In the genomic region with DNA sequence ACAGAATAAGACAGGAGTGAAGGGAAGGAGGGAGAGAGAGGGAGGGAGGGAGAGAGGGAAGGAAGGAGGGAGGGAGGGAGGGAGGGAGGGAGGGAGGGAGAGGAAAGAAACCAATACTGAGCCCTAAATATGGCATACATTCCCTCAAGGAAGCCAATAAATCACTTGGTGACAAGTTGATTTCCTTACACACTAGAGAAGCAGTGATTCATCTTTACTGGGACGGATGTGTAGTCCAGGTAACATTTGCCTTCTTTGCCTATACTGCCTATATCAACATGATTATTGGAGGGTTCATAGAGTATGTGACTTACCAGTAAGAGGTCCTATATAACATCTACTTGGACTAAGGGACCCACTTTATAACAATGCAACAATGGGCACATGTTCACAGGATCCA, we compare ENCODE assay signal across 27 cellular contexts.
DNase-seq lines count a peak whose midpoint lies in the region; ATAC-seq, FAIRE-seq and TF ChIP-seq lines count a peak whose summit lies in the region.
"Had no signal": no experiment of that assay in that cellular context is flagged by ENCODE, and none has a peak within 500 bp of the region (broad histone marks: within the 10 kb centered on the region; RNA-seq: fewer than 3 reads in every experiment).

No MANE protein-coding gene starts in this region.

- H3K9me3 ChIP-seq in PC-3 (ENCODE audit: low read length): no peaks in the 10 kb centered on the region
- no peaks in the 10 kb centered on the region for H3K9me3 ChIP-seq in keratinocyte (ENCODE audit: control insufficient read depth, low read depth, low read length)
- H3K9me3 ChIP-seq in upper lobe of left lung: no peaks in the 10 kb centered on the region
- no peaks in the 10 kb centered on the region for H3K9me3 ChIP-seq in smooth muscle cell (replicated peaks; ENCODE audit: low read depth)
- H3K9me3 ChIP-seq: BE2C, BLaER1 had no signal

- TF ChIP-seq CTCF in PC-3 (conservative IDR thresholded peaks at IDR 0.05; ENCODE audit: low read depth, low read length) (no peak), keratinocyte (optimal IDR thresholded peaks at IDR 0.05 in 1 of 3, IDR thresholded peaks at IDR 0.05 in 1 of 3, conservative IDR thresholded peaks at IDR 0.05 in 1 of 3; ENCODE audit: extremely low read depth in 1 of 3, insufficient read depth in 2 of 3, low read length in 3 of 3) (no peak), upper lobe of left lung (IDR thresholded peaks at IDR 0.05) (no peak), smooth muscle cell (IDR thresholded peaks at IDR 0.05; ENCODE audit: borderline replicate concordance, insufficient read depth, poor library complexity, severe bottlenecking) (no peak), RWPE1 (conservative IDR thresholded peaks at IDR 0.05; ENCODE audit: low read depth) (no peak)

- ATAC-seq in PC-3 (no peak), esophagus mucosa (peak; percentile 49), upper lobe of left lung (ENCODE audit: low FRiP score in 2 of 2) (no peak)
- ATAC-seq: GM12878 had no signal

- H4K20me1 ChIP-seq in PC-3 (ENCODE audit: low read length) (no peaks in the 10 kb centered on the region), keratinocyte (ENCODE audit: control insufficient read depth, extremely low read depth, insufficient read depth, low read length) (no peaks in the 10 kb centered on the region), smooth muscle cell (ENCODE audit: low read depth) (no peaks in the 10 kb centered on the region)
- H4K20me1 ChIP-seq: BLaER1 had no signal

- no TSS peak for BruUV-seq in PC-3 (replicated peaks; lab: Mats Ljungman, UMichigan)

- dilution Hi-C loops in keratinocyte (cut with MboI; ENCODE audit: extremely low pct_ligation_motif_present, low sequenced_read_pairs): no loop called here

- peak; percentile 41 for FAIRE-seq in keratinocyte (lab: Jason Lieb, UNC)
- FAIRE-seq: A204.1, GM12878, GM12892, GM18507 had no signal

- no peaks in the 10 kb centered on the region for H3F3A ChIP-seq in PC-3 (ENCODE audit: low read length, unreplicated experiment)
- H3F3A ChIP-seq in smooth muscle cell (ENCODE audit: low read depth): no peaks in the 10 kb centered on the region

- H3K4me3 ChIP-seq in PC-3 (ENCODE audit: low read length) (no peak overlapping the region), keratinocyte (ENCODE audit: control insufficient read depth in 2 of 3, extremely low read depth in 1 of 3, insufficient read depth in 2 of 3, low read depth in 1 of 3, low read length in 3 of 3) (no peak overlapping the region), upper lobe of left lung (no peak overlapping the region), smooth muscle cell (no peak overlapping the region)
- H3K4me3 ChIP-seq: BLaER1, GM12878 had no signal

- no peak overlapping the region for H3K4me2 ChIP-seq in PC-3 (ENCODE audit: low read length)
- H3K4me2 ChIP-seq in keratinocyte (ENCODE audit: control insufficient read depth, extremely low read depth, insufficient read depth, low read depth, low read length): no peak overlapping the region
- no peak overlapping the region for H3K4me2 ChIP-seq in smooth muscle cell
- H3K4me2 ChIP-seq: BLaER1 had no signal

- DNase-seq in HT1080 (ENCODE audit: low read depth) (peak; percentile 10), PC-3 (peak; percentile 26), keratinocyte (ENCODE audit: low read depth, low spot score) (no peak), upper lobe of left lung (no peak), smooth muscle cell (lab: John Stamatoyannopoulos, UW; ENCODE audit: unreplicated experiment) (no peak), RWPE1 (ENCODE audit: low spot score) (no peak)
- DNase-seq: 8988T; ACHN; BE2C; C1 segment of cervical spinal cord; CD4-positive, alpha-beta memory T cell; CD4-positive, CD25-positive, alpha-beta regulatory T cell; CD8-positive, alpha-beta memory T cell; COR-L47; DMS 273 treated with DMSO at 0.1 percent for 48 hours; DMS153; DMS53; DMS79; DND-41; EL; GDM1 had no signal

- no peak for TF ChIP-seq EP300 in upper lobe of left lung (IDR thresholded peaks at IDR 0.05)

- WGBS in upper lobe of left lung, 2 donors: 57 to 77% methylated on average over 1 of the region's 1 CpG
- WGBS in smooth muscle cell (ENCODE audit: low lambda C conversion rate): 81% methylated on average over 1 of the region's 1 CpG

- H3K4me1 ChIP-seq in PC-3 (ENCODE audit: insufficient read depth, low read length) (no peaks in the 10 kb centered on the region), keratinocyte (ENCODE audit: control insufficient read depth, extremely low read depth, insufficient read depth, low read length) (no peaks in the 10 kb centered on the region), upper lobe of left lung (no peaks in the 10 kb centered on the region), smooth muscle cell (ENCODE audit: low read depth) (no peaks in the 10 kb centered on the region)
- H3K4me1 ChIP-seq: BE2C, BLaER1 had no signal

- no peak for TF ChIP-seq POLR2A in upper lobe of left lung (IDR thresholded peaks at IDR 0.05)

- no peak overlapping the region for H3K27ac ChIP-seq in PC-3 (ENCODE audit: low read length)
- no peak overlapping the region for H3K27ac ChIP-seq in keratinocyte (ENCODE audit: control insufficient read depth, insufficient read depth, low read length)
- no peak overlapping the region for H3K27ac ChIP-seq in upper lobe of left lung
- H3K27ac ChIP-seq in smooth muscle cell (ENCODE audit: low read depth): no peak overlapping the region
- H3K27ac ChIP-seq in RWPE1: no peak overlapping the region
- H3K27ac ChIP-seq: BLaER1 had no signal

- CTCF ChIA-PET in PC-3 (lab: Charles Lee) (no interaction called here), RWPE1 (lab: Yijun Ruan, JAX) (no interaction called here)

- H3K9ac ChIP-seq in PC-3 (ENCODE audit: low read length) (no peak overlapping the region), keratinocyte (ENCODE audit: control insufficient read depth, extremely low read depth, insufficient read depth, low read length) (no peak overlapping the region), smooth muscle cell (ENCODE audit: low read depth) (no peak overlapping the region)
- H3K9ac ChIP-seq: BLaER1 had no signal

- POLR2A ChIA-PET in PC-3 (lab: Charles Lee; ENCODE audit: unreplicated experiment): no interaction called here
- POLR2A ChIA-PET in RWPE1 (lab: Yijun Ruan, JAX; ENCODE audit: low non-redundant PET): no interaction called here

- no peaks in the 10 kb centered on the region for H3K9me1 ChIP-seq in keratinocyte (ENCODE audit: control insufficient read depth, extremely low read depth, insufficient read depth, low read length)

- H3K36me3 ChIP-seq in PC-3 (ENCODE audit: low read depth, low read length) (no peaks in the 10 kb centered on the region), keratinocyte (ENCODE audit: control insufficient read depth in 2 of 2, extremely low read depth in 1 of 2, insufficient read depth in 2 of 2, low read length in 2 of 2) (no peaks in the 10 kb centered on the region), upper lobe of left lung (no peaks in the 10 kb centered on the region), smooth muscle cell (ENCODE audit: low read depth) (no peaks in the 10 kb centered on the region)
- H3K36me3 ChIP-seq: BE2C, BLaER1 had no signal

- H3K79me2 ChIP-seq in PC-3 (ENCODE audit: low read length) (no peaks in the 10 kb centered on the region), keratinocyte (ENCODE audit: control insufficient read depth, insufficient read depth, low read length) (no peaks in the 10 kb centered on the region), smooth muscle cell (ENCODE audit: low read depth) (no peaks in the 10 kb centered on the region)

- H2AFZ ChIP-seq in PC-3 (ENCODE audit: low read length) (no peak overlapping the region), keratinocyte (ENCODE audit: control insufficient read depth, low read length) (no peak overlapping the region), smooth muscle cell (ENCODE audit: low read depth) (no peak overlapping the region)

- no peaks in the 10 kb centered on the region for H3K9me2 ChIP-seq in PC-3 (replicated peaks; ENCODE audit: low read length)

- H3K27me3 ChIP-seq in PC-3 (ENCODE audit: low read length) (peaks cover 9% of the 10 kb centered on the region), keratinocyte (ENCODE audit: control insufficient read depth, extremely low read depth, insufficient read depth, low read length) (no peaks in the 10 kb centered on the region), upper lobe of left lung (no peaks in the 10 kb centered on the region), smooth muscle cell (ENCODE audit: low read depth) (no peaks in the 10 kb centered on the region)
- H3K27me3 ChIP-seq: BE2C, BLaER1 had no signal

- intact Hi-C loops in PC-3 (cut with micrococcal nuclease): no loop called here

Comparison
In these comparisons a context has a peak if more than half of its experiments do, and no peak if none do; other contexts are left out.
1. DNase-seq: peak in HT1080 (single experiment) and PC-3 (single experiment); none in keratinocyte (single experiment), upper lobe of left lung (0 of 2), smooth muscle cell (single experiment) and RWPE1 (single experiment).